ENCODE assay signal across 27 cellular contexts in genomic region chr17:73958453-73958852, GRCh38.
"Had no signal": no experiment of that assay in that cellular context is flagged by ENCODE, and none has a peak within 500 bp of the region (broad histone marks: within the 10 kb centered on the region; RNA-seq: fewer than 3 reads in every experiment).

No MANE protein-coding gene starts in this region.

- H3K27me3 Mint-ChIP-seq: activated CD8-positive, alpha-beta T cell treated with anti-CD3 and anti-CD28 coated beads for 36 hours; activated naive CD4-positive, alpha-beta T cell treated with anti-CD3 and anti-CD28 coated beads, Interleukin-2, amount 50 U/mL, for 24 hours; activated naive CD8-positive, alpha-beta T cell treated with anti-CD3 and anti-CD28 coated beads for 36 hours; activated naive CD8-positive, alpha-beta T cell treated with anti-CD3 and anti-CD28 coated beads, Interleukin-2, amount 50 U/mL, for 24 hours; activated T-helper 17 cell treated with anti-CD3 and anti-CD28 coated beads, Interleukin-2, amount 50 U/mL, for 72 hours; T-helper 17 cell had no signal

- H3K4me3 Mint-ChIP-seq: activated B cell treated with CpG ODN at 0.5 μM for 24 hours; activated CD8-positive, alpha-beta T cell treated with anti-CD3 and anti-CD28 coated beads for 36 hours; activated naive CD4-positive, alpha-beta T cell treated with anti-CD3 and anti-CD28 coated beads for 36 hours; activated naive CD4-positive, alpha-beta T cell treated with anti-CD3 and anti-CD28 coated beads, Interleukin-2, amount 50 U/mL, for 24 hours; activated naive CD8-positive, alpha-beta T cell treated with anti-CD3 and anti-CD28 coated beads for 36 hours; activated naive CD8-positive, alpha-beta T cell treated with anti-CD3 and anti-CD28 coated beads, Interleukin-2, amount 50 U/mL, for 24 hours; activated T-cell treated with anti-CD3 and anti-CD28 coated beads, Interleukin-2, amount 50 U/mL, for 4 hours; activated T-helper 17 cell treated with anti-CD3 and anti-CD28 coated beads, Interleukin-2, amount 50 U/mL, for 72 hours; T-helper 17 cell; T-helper 2 cell treated with Interferon-gamma antibody and Interleukin-4, amounts not matched to agents 5 μg/mL and 100 μg/mL, for 36 hours had no signal

- H3K4me3 ChIP-seq: adrenal gland, body of pancreas had no signal

- DNase-seq: activated B cell treated with CpG ODN at 0.5 μM for 24 hours; activated CD4-positive, alpha-beta T cell treated with anti-CD3 and anti-CD28 coated beads for 48 hours; activated CD4-positive, alpha-beta T cell treated with anti-CD3 and anti-CD28 coated beads, Interleukin-2, amount 50 U/mL, for 1 hour; activated CD4-positive, alpha-beta T cell treated with anti-CD3 and anti-CD28 coated beads, Interleukin-2, amount 50 U/mL, for 48 hours; activated CD8-positive, alpha-beta memory T cell treated with anti-CD3 and anti-CD28 coated beads for 24 hours; activated CD8-positive, alpha-beta T cell treated with anti-CD3 and anti-CD28 coated beads for 36 hours; activated effector memory CD4-positive, alpha-beta T cell treated with Interleukin-2 at 50 U/mL for 16 hours; activated gamma-delta T cell treated with Interleukin-2 at 50 U/mL for 16 hours; activated naive CD4-positive, alpha-beta T cell treated with anti-CD3 and anti-CD28 coated beads for 36 hours; activated naive CD8-positive, alpha-beta T cell treated with anti-CD3 and anti-CD28 coated beads for 36 hours; activated naive CD8-positive, alpha-beta T cell treated with anti-CD3 and anti-CD28 coated beads, Interleukin-2, amount 50 U/mL, for 24 hours; activated T-cell treated with anti-CD3 and anti-CD28 coated beads, Interleukin-2, amount 50 U/mL, for 4 hours; adrenal gland; amygdala; aorta; body of pancreas; caudate nucleus; effector CD8-positive, alpha-beta T cell; foreskin fibroblast; SW 1271; T-helper 1 cell; T-helper 17 cell; T1000; WERI-Rb-1 had no signal

- H3K36me3 Mint-ChIP-seq: activated naive CD4-positive, alpha-beta T cell treated with anti-CD3 and anti-CD28 coated beads, Interleukin-2, amount 50 U/mL, for 24 hours; activated naive CD8-positive, alpha-beta T cell treated with anti-CD3 and anti-CD28 coated beads for 36 hours had no signal

- H3K27ac ChIP-seq: adrenal gland, body of pancreas, WERI-Rb-1 had no signal

- H3K27ac Mint-ChIP-seq: activated B cell treated with CpG ODN at 0.5 μM for 24 hours; activated CD8-positive, alpha-beta T cell treated with anti-CD3 and anti-CD28 coated beads for 36 hours; activated naive CD4-positive, alpha-beta T cell treated with anti-CD3 and anti-CD28 coated beads for 36 hours; activated naive CD4-positive, alpha-beta T cell treated with anti-CD3 and anti-CD28 coated beads, Interleukin-2, amount 50 U/mL, for 24 hours; activated naive CD8-positive, alpha-beta T cell treated with anti-CD3 and anti-CD28 coated beads for 36 hours; activated naive CD8-positive, alpha-beta T cell treated with anti-CD3 and anti-CD28 coated beads, Interleukin-2, amount 50 U/mL, for 24 hours; activated T-helper 17 cell treated with anti-CD3 and anti-CD28 coated beads, Interleukin-2, amount 50 U/mL, for 72 hours; T-helper 17 cell; T-helper 2 cell treated with Interferon-gamma antibody and Interleukin-4, amounts not matched to agents 5 μg/mL and 100 μg/mL, for 36 hours had no signal

- H3K9me3 Mint-ChIP-seq: activated B cell treated with CpG ODN at 0.5 μM for 24 hours; activated naive CD4-positive, alpha-beta T cell treated with anti-CD3 and anti-CD28 coated beads, Interleukin-2, amount 50 U/mL, for 24 hours; activated naive CD8-positive, alpha-beta T cell treated with anti-CD3 and anti-CD28 coated beads, Interleukin-2, amount 50 U/mL, for 24 hours; T-helper 2 cell treated with Interferon-gamma antibody and Interleukin-4, amounts not matched to agents 5 μg/mL and 100 μg/mL, for 36 hours had no signal

- H3K9me3 ChIP-seq: adrenal gland, body of pancreas had no signal

- H3K4me1 Mint-ChIP-seq: activated B cell treated with CpG ODN at 0.5 μM for 24 hours; activated naive CD4-positive, alpha-beta T cell treated with anti-CD3 and anti-CD28 coated beads, Interleukin-2, amount 50 U/mL, for 24 hours; activated naive CD8-positive, alpha-beta T cell treated with anti-CD3 and anti-CD28 coated beads for 36 hours; activated naive CD8-positive, alpha-beta T cell treated with anti-CD3 and anti-CD28 coated beads, Interleukin-2, amount 50 U/mL, for 24 hours; activated T-helper 17 cell treated with anti-CD3 and anti-CD28 coated beads, Interleukin-2, amount 50 U/mL, for 72 hours; T-helper 17 cell had no signal

- H3K27me3 ChIP-seq: body of pancreas had no signal

- H3K4me1 ChIP-seq: adrenal gland, body of pancreas had no signal

- H3K36me3 ChIP-seq: adrenal gland, WERI-Rb-1 had no signal
